Comparison of ENCODE assay signal across 8 cellular contexts in the genomic region with DNA sequence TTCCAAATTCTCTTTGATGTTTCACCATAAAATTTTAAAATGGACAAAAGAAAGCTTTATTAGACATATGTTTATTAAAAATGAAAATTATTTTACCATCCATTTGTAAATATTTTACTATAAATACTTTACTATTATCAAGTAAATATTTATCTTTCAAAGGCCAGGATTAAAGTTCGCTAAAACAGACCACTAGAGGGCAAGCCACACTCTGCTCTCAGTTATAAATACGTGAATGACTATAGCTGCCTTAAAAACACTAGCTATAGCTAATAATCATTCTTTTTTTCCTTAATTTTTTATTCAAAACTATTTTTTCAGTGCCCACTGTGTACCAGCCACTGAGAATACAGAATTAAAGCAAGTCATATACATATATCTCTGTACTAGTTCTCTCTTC. TPM values are rescaled to one million over a fixed set of nuclear protein-coding genes. Genes with fewer than 3 reads are reported as not detected.
DNase-seq lines count a peak whose midpoint lies in the region; ATAC-seq, FAIRE-seq and TF ChIP-seq lines count a peak whose summit lies in the region.

No MANE protein-coding gene starts in this region.

- H3K27ac Mint-ChIP-seq in activated naive CD8-positive, alpha-beta T cell treated with anti-CD3 and anti-CD28 coated beads for 36 hours: no peak overlapping the region

- H3K4me1 ChIP-seq in A549 (peaks cover 11% of the 10 kb centered on the region; the same call in 2 of the 3 replicates), foreskin keratinocyte (peaks cover 26% of the 10 kb centered on the region)

- no peaks in the 10 kb centered on the region for H3K27me3 ChIP-seq in foreskin keratinocyte

- POLR2A ChIA-PET in A549 (lab: Yijun Ruan, JAX): no interaction called here

- no peaks in the 10 kb centered on the region for H3K9me3 Mint-ChIP-seq in activated naive CD8-positive, alpha-beta T cell treated with anti-CD3 and anti-CD28 coated beads for 36 hours

- FAIRE-seq in A549 (lab: Jason Lieb, UNC): no peak
- FAIRE-seq in RCC 7860 (lab: Jason Lieb, UNC): peak; percentile 73
- FAIRE-seq in GM12892 (lab: Jason Lieb, UNC): no peak

- H3K27me3 Mint-ChIP-seq in activated naive CD8-positive, alpha-beta T cell treated with anti-CD3 and anti-CD28 coated beads for 36 hours: peaks cover 3% of the 10 kb centered on the region

- CTCF ChIA-PET in A549 (lab: Yijun Ruan, JAX): interaction anchor here (0.6 to 1.5 kb wide), 4 partner anchors 10 to 304 kb away, joined by 3 to 4 read pairs (median 4); no protein-coding TSS in a partner anchor

- H3K4me1 Mint-ChIP-seq in activated naive CD8-positive, alpha-beta T cell treated with anti-CD3 and anti-CD28 coated beads for 36 hours: peaks cover 5% of the 10 kb centered on the region

- peak in 1 of 2 experiments; percentile 56; a peak in 1 of 6 replicates for ATAC-seq in A549
- ATAC-seq in foreskin keratinocyte: peak; percentile 58

- H3K4me2 ChIP-seq in A549: peak overlapping the region; percentile 51; the same call in 2 of the 3 replicates

- DNase-seq in A549 (ENCODE audit: low read depth in 1 of 2, low spot score in 1 of 2) (peak in 1 of 2 experiments; percentile 17), GM20000 (ENCODE audit: low spot score) (peak; percentile 2), RCC 7860 (ENCODE audit: low spot score) (peak; percentile 15), foreskin keratinocyte (peak in 1 of 2 donors; percentile 33), GM12892 (ENCODE audit: insufficient read length) (no peak)
- no peak for DNase-seq in central memory CD4-positive, alpha-beta T cell
- DNase-seq in activated naive CD8-positive, alpha-beta T cell treated with anti-CD3 and anti-CD28 coated beads for 36 hours: no peak
- no peak for DNase-seq in activated CD4-positive, CD25-positive, alpha-beta regulatory T cell treated with anti-CD3 and anti-CD28 coated beads, Interleukin-2, amount 50 U/mL, for 72 hours

- no peaks in the 10 kb centered on the region for H3K36me3 Mint-ChIP-seq in activated naive CD8-positive, alpha-beta T cell treated with anti-CD3 and anti-CD28 coated beads for 36 hours

- H3K27ac ChIP-seq in A549: no peak overlapping the region
- no peak overlapping the region for H3K27ac ChIP-seq in foreskin keratinocyte

- no peaks in the 10 kb centered on the region for H3K9me3 ChIP-seq in A549

- TF ChIP-seq EP300 in A549 (IDR thresholded peaks at IDR 0.05): no peak

- TF ChIP-seq RAD21 in A549 (conservative IDR thresholded peaks at IDR 0.05 in 1 of 2, IDR thresholded peaks at IDR 0.05 in 1 of 2): peak; percentile 49 to 60

- 1% methylated on average over 2 of the region's 2 CpGs for WGBS in A549 (ENCODE audit: missing lambda C conversion rate)

- no peak overlapping the region for H3K4me3 Mint-ChIP-seq in activated naive CD8-positive, alpha-beta T cell treated with anti-CD3 and anti-CD28 coated beads for 36 hours

- TF ChIP-seq POLR2A in A549 (IDR thresholded peaks at IDR 0.05; ENCODE audit: low read length) (no peak), GM12892 (IDR thresholded peaks at IDR 0.05; ENCODE audit: low read depth, low read length) (no peak)

- TF ChIP-seq CTCF in A549 (IDR thresholded peaks at IDR 0.05): peak; percentile 64
- TF ChIP-seq CTCF in GM20000 (IDR thresholded peaks at IDR 0.05; ENCODE audit: extremely low read depth, missing control alignments): peak; percentile 27
- TF ChIP-seq CTCF in foreskin keratinocyte (conservative IDR thresholded peaks at IDR 0.05): peak; percentile 82

- no peak overlapping the region for H3K4me3 ChIP-seq in A549

TF ChIP-seq in A549, 52 proteins besides CTCF, POLR2A, EP300 and RAD21:
- TF ChIP-seq FOSB (CRISPR knock-in tag; IDR thresholded peaks at IDR 0.05) (no peak), SMC3 (IDR thresholded peaks at IDR 0.05) (peak; percentile 65)

RNA-seq across cellular contexts. Expression of a gene that starts 38.6 kb away (rescaled TPM):
- 0.07 and 0.13 TPM in 2 replicates for polyA plus RNA-seq in A549 (2011; rRNA removed)
- polyA plus RNA-seq in A549 (2012; cell fraction: cytosol; rRNA removed): 0.03 TPM in 1 of 2 replicates, not detected in the other
- not detected in 2 replicates for polyA plus RNA-seq in A549 (2012; cell fraction: nucleus; rRNA removed)
- polyA plus RNA-seq in A549 (2017; fragmentation: RNase III; extraction: RNeasy Plus Mini Kit Qiagen cat#74134 plus additional on column Dnase treatment): not detected in 3 replicates
- polyA minus RNA-seq in A549 (2011; rRNA and poly(A)+ RNA removed): 0.12 and 0.19 TPM in 2 replicates
- not detected in 2 replicates for total RNA-seq in foreskin keratinocyte
- polyA plus RNA-seq in foreskin keratinocyte: not detected in 2 replicates
- total RNA-seq in activated naive CD8-positive, alpha-beta T cell treated with anti-CD3 and anti-CD28 coated beads for 36 hours: not detected
- not detected for polyA plus RNA-seq in GM12892 (2012; ENCODE audit: missing spikeins)

Comparison
In these comparisons a context has a peak if more than half of its experiments do, and no peak if none do; other contexts are left out.
1. DNase-seq: peak in GM20000 (single experiment) and RCC 7860 (single experiment); none in central memory CD4-positive, alpha-beta T cell (single experiment), activated naive CD8-positive, alpha-beta T cell treated with anti-CD3 and anti-CD28 coated beads for 36 hours (single experiment), activated CD4-positive, CD25-positive, alpha-beta regulatory T cell treated with anti-CD3 and anti-CD28 coated beads, Interleukin-2, amount 50 U/mL, for 72 hours (single experiment) and GM12892 (single experiment).
2. CTCF ChIP-seq: peak in every context shown above with its lines; median percentile 82 in foreskin keratinocyte; 64 in A549; 27 in GM20000.